8 cellular contexts compared by ENCODE assay signal in the genomic region with DNA sequence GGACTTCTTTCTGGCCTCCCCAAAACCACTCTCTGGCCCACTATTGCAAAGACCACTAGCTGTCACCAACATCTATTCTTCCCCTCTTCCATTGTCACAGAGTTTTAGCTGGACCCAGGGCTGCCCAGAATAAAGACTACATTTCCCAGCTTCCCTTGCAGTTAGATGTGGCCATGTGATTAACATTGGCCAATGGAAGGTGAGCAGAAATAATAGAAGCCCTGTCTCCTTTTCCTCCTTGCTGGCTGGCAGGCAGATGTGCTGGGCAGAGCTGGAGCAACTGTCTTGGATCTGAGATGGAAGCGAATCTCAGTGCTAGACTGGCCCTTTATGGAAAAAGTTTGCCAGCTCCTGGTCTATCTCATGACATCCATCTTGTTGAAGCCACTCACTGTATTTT.
DNase-seq lines count a peak whose midpoint lies in the region; ATAC-seq and TF ChIP-seq lines count a peak whose summit lies in the region.

No MANE protein-coding gene starts in this region.

- POLR2A ChIA-PET in activated B cell treated with CpG ODN at 0.5 μM for 24 hours (lab: Charles Lee): no interaction called here

- ATAC-seq in activated B cell treated with CpG ODN at 0.5 μM for 24 hours (ENCODE audit: low read depth) (peak; percentile 42), memory B cell (ENCODE audit: low read depth) (peak; percentile 37), HG02852 (IDR thresholded peaks at IDR 0.05; ENCODE audit: unreplicated experiment) (no peak)

- H3K27me3 Mint-ChIP-seq in activated B cell treated with CpG ODN at 0.5 μM for 24 hours: peaks cover 22% of the 10 kb centered on the region
- peaks cover 17% of the 10 kb centered on the region for H3K27me3 Mint-ChIP-seq in memory B cell
- H3K27me3 Mint-ChIP-seq in glutamatergic neuron (ENCODE audit: unreplicated experiment): peaks cover 2% of the 10 kb centered on the region

- H3K4me3 Mint-ChIP-seq in activated B cell treated with CpG ODN at 0.5 μM for 24 hours (no peak overlapping the region), memory B cell (no peak overlapping the region), glutamatergic neuron (ENCODE audit: unreplicated experiment) (no peak overlapping the region)

- intact Hi-C loops in activated B cell treated with CpG ODN at 0.5 μM for 24 hours (cut with micrococcal nuclease): no loop called here

- no peak for TF ChIP-seq CTCF in activated B cell treated with CpG ODN at 0.5 μM for 24 hours (IDR thresholded peaks at IDR 0.05)
- no peak for TF ChIP-seq CTCF in glutamatergic neuron (IDR thresholded peaks at IDR 0.05; ENCODE audit: partially characterized antibody, unreplicated experiment)

- H3K27ac Mint-ChIP-seq in activated B cell treated with CpG ODN at 0.5 μM for 24 hours (no peak overlapping the region), memory B cell (no peak overlapping the region), glutamatergic neuron (ENCODE audit: unreplicated experiment) (no peak overlapping the region)

- peak; percentile 6 for DNase-seq in NCI-H146 (lab: John Stamatoyannopoulos, UW)
- DNase-seq in NCI-H146 treated with DMSO at 0.1 percent for 48 hours (lab: John Stamatoyannopoulos, UW; ENCODE audit: unreplicated experiment): no peak
- DNase-seq in MV-4-11 (lab: John Stamatoyannopoulos, UW): peak; percentile 24
- DNase-seq in activated B cell treated with CpG ODN at 0.5 μM for 24 hours: no peak
- DNase-seq in memory B cell (ENCODE audit: low spot score in 2 of 2): no peak
- DNase-seq in glutamatergic neuron: no peak
- DNase-seq in islet precursor cell: no peak

- H3K36me3 Mint-ChIP-seq in activated B cell treated with CpG ODN at 0.5 μM for 24 hours (ENCODE audit: low read depth) (no peaks in the 10 kb centered on the region), memory B cell (no peaks in the 10 kb centered on the region), glutamatergic neuron (ENCODE audit: unreplicated experiment) (no peaks in the 10 kb centered on the region)

- H3K9me3 Mint-ChIP-seq in activated B cell treated with CpG ODN at 0.5 μM for 24 hours (no peaks in the 10 kb centered on the region), memory B cell (peaks cover 3% of the 10 kb centered on the region), glutamatergic neuron (ENCODE audit: unreplicated experiment) (no peaks in the 10 kb centered on the region)

- CTCF ChIA-PET in activated B cell treated with CpG ODN at 0.5 μM for 24 hours (lab: Charles Lee): no interaction called here

- H3K4me1 Mint-ChIP-seq in activated B cell treated with CpG ODN at 0.5 μM for 24 hours: no peaks in the 10 kb centered on the region
- H3K4me1 Mint-ChIP-seq in memory B cell: peaks cover 3% of the 10 kb centered on the region
- H3K4me1 Mint-ChIP-seq in glutamatergic neuron (ENCODE audit: low read depth, unreplicated experiment): no peaks in the 10 kb centered on the region

Comparison
In these comparisons a context has a peak if more than half of its experiments do, and no peak if none do; other contexts are left out.
1. DNase-seq: peak in NCI-H146 (single experiment) and MV-4-11 (single experiment); none in NCI-H146 treated with DMSO at 0.1 percent for 48 hours (single experiment), activated B cell treated with CpG ODN at 0.5 μM for 24 hours (single experiment), memory B cell (0 of 2), glutamatergic neuron (single experiment) and islet precursor cell (single experiment).